In genomic region chr12:4268549-4269181, GRCh38 we compare ENCODE assay signal across 8 cellular contexts. TPM values are rescaled to one million over a fixed set of nuclear protein-coding genes. Genes with fewer than 3 reads are reported as not detected.
DNase-seq lines count a peak whose midpoint lies in the region; ATAC-seq and TF ChIP-seq lines count a peak whose summit lies in the region.

No MANE protein-coding gene starts in this region.

- no peaks in the 10 kb centered on the region for H3K27me3 Mint-ChIP-seq in activated T-cell treated with anti-CD3 and anti-CD28 coated beads, Interleukin-2, amount 50 U/mL, for 4 hours (ENCODE audit: low read depth)
- peaks cover 10% of the 10 kb centered on the region for H3K27me3 Mint-ChIP-seq in glutamatergic neuron (ENCODE audit: unreplicated experiment)

- H3K36me3 Mint-ChIP-seq in activated T-cell treated with anti-CD3 and anti-CD28 coated beads, Interleukin-2, amount 50 U/mL, for 4 hours (ENCODE audit: insufficient read depth) = no peaks in the 10 kb centered on the region
- no peaks in the 10 kb centered on the region for H3K36me3 Mint-ChIP-seq in glutamatergic neuron (ENCODE audit: unreplicated experiment)

- TF ChIP-seq CTCF in glutamatergic neuron (IDR thresholded peaks at IDR 0.05; ENCODE audit: partially characterized antibody, unreplicated experiment) = no peak

- no peak for ATAC-seq in activated T-cell treated with anti-CD3 and anti-CD28 coated beads, Interleukin-2, amount 50 U/mL, for 4 hours
- ATAC-seq in HG03520 (IDR thresholded peaks at IDR 0.05; ENCODE audit: unreplicated experiment) (no peak), GM19463 (IDR thresholded peaks at IDR 0.05; ENCODE audit: unreplicated experiment) (no peak)

- peaks cover 22% of the 10 kb centered on the region for H3K4me1 Mint-ChIP-seq in activated T-cell treated with anti-CD3 and anti-CD28 coated beads, Interleukin-2, amount 50 U/mL, for 4 hours (ENCODE audit: low read depth)
- peaks cover 18% of the 10 kb centered on the region for H3K4me1 Mint-ChIP-seq in glutamatergic neuron (ENCODE audit: low read depth, unreplicated experiment)

- DNase-seq in activated T-cell treated with anti-CD3 and anti-CD28 coated beads for 1 hour (ENCODE audit: low read depth) = peak; percentile 28
- no peak for DNase-seq in activated T-cell treated with anti-CD3 and anti-CD28 coated beads for 4 hours
- peak; percentile 26 for DNase-seq in activated T-cell treated with anti-CD3 and anti-CD28 coated beads, Interleukin-2, amount 50 U/mL, for 4 hours
- DNase-seq in glutamatergic neuron = no peak
- no peak for DNase-seq in skeletal muscle cell (ENCODE audit: low read depth)
- no peak for DNase-seq in GOT3 (lab: John Stamatoyannopoulos, UW)

- peak overlapping the region; percentile 51 for H3K4me3 ChIP-seq in skeletal muscle cell (ENCODE audit: low read depth, low read length)

- H3K4me3 Mint-ChIP-seq in activated T-cell treated with anti-CD3 and anti-CD28 coated beads, Interleukin-2, amount 50 U/mL, for 4 hours = peak overlapping the region; percentile 98
- peak overlapping the region; percentile 94 for H3K4me3 Mint-ChIP-seq in glutamatergic neuron (ENCODE audit: unreplicated experiment)

- H3K27ac Mint-ChIP-seq in glutamatergic neuron (ENCODE audit: unreplicated experiment) = peak overlapping the region; percentile 88

- H3K9me3 Mint-ChIP-seq in activated T-cell treated with anti-CD3 and anti-CD28 coated beads, Interleukin-2, amount 50 U/mL, for 4 hours = no peaks in the 10 kb centered on the region
- peaks cover 12% of the 10 kb centered on the region for H3K9me3 Mint-ChIP-seq in glutamatergic neuron (ENCODE audit: unreplicated experiment)

RNA-seq across cellular contexts. Expression of gene CCND2, which starts 4.9 kb away (rescaled TPM):
- total RNA-seq in activated T-cell treated with anti-CD3 and anti-CD28 coated beads, Interleukin-2, amount 50 U/mL, for 4 hours = 1,000 to 10,000 TPM in 1 of 3 donors, 100 to 1,000 TPM in 2; 867 to 1,094 (median 990) TPM
- total RNA-seq in glutamatergic neuron (ENCODE audit: unreplicated experiment) = 98.0 TPM

RNA-seq across cellular contexts. Expression of gene TIGAR, which starts 52.3 kb away (rescaled TPM):
- total RNA-seq in activated T-cell treated with anti-CD3 and anti-CD28 coated beads, Interleukin-2, amount 50 U/mL, for 4 hours = 10 to 100 TPM; 12.3 to 21.3 (median 17.8) TPM
- total RNA-seq in glutamatergic neuron (ENCODE audit: unreplicated experiment) = 20.7 TPM

Comparison
In these comparisons a context has a peak if more than half of its experiments do, and no peak if none do; other contexts are left out.
1. DNase-seq: peak in activated T-cell treated with anti-CD3 and anti-CD28 coated beads for 1 hour (single experiment) and activated T-cell treated with anti-CD3 and anti-CD28 coated beads, Interleukin-2, amount 50 U/mL, for 4 hours (single experiment); none in activated T-cell treated with anti-CD3 and anti-CD28 coated beads for 4 hours (single experiment), glutamatergic neuron (single experiment), skeletal muscle cell (single experiment) and GOT3 (single experiment).